29 cellular contexts compared by ENCODE assay signal in the genomic region with DNA sequence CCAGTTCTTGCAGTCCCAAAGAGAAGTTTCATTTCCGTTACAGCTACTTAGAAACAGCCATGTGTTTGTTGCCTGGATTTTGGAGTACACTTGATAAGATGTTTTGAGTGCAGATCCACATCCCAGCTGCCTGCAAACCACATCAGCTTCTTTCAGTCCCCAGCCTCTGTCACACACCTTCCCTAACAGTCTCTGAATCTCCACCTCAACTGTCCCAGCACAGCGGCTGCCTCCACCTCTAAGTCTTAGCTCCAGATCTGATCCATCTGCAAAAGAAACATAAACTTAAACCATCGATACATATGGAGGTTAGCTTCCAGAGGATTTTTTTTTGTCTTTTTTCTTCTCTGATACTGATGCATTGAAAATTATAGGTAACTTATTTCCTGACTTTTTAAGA. TPM values are rescaled to one million over a fixed set of nuclear protein-coding genes. Genes with fewer than 3 reads are reported as not detected.
A peak's percentile ranks its signal among the peaks of the same experiment; 100 is the strongest.
DNase-seq lines count a peak whose midpoint lies in the region; ATAC-seq, FAIRE-seq and TF ChIP-seq lines count a peak whose summit lies in the region.
"Had no signal": no experiment of that assay in that cellular context is flagged by ENCODE, and none has a peak within 500 bp of the region (broad histone marks: within the 10 kb centered on the region; RNA-seq: fewer than 3 reads in every experiment).

No MANE protein-coding gene starts in this region.

- peaks cover 28% of the 10 kb centered on the region for H3K27me3 Mint-ChIP-seq in activated CD4-positive, alpha-beta T cell treated with anti-CD3 and anti-CD28 coated beads, Interleukin-2, amount 10 ng/mL, durations not matched to agents 7 days and 5 days

- H3K36me3 ChIP-seq in liver (ENCODE audit: control insufficient read depth in 4 of 4, insufficient read depth in 3 of 4, low read depth in 1 of 4, low read length in 3 of 4) (peaks cover 2 to 24% (median 11%) of the 10 kb centered on the region in 4 donors), HepG2 (replicated peaks in 1 of 2; ENCODE audit: control insufficient read depth in 1 of 2, insufficient read depth in 2 of 2, low read length in 2 of 2) (no peaks in the 10 kb centered on the region), right lobe of liver (peaks cover 0 to 17% (median 4%) of the 10 kb centered on the region in 4 donors), suprapubic skin (no peaks in the 10 kb centered on the region)
- H3K36me3 ChIP-seq: BE2C, BLaER1 had no signal

- H3K9ac ChIP-seq in liver (ENCODE audit: low read depth in 1 of 2, low read length in 2 of 2) (no peak overlapping the region), HepG2 (ENCODE audit: insufficient read depth, low read depth, low read length) (no peak overlapping the region)
- H3K9ac ChIP-seq: BLaER1 had no signal

- no peak for ATAC-seq in HepG2
- no peak for ATAC-seq in right lobe of liver
- ATAC-seq: A549, GM12878 had no signal

- H3K36me3 Mint-ChIP-seq in activated CD4-positive, alpha-beta T cell treated with anti-CD3 and anti-CD28 coated beads, Interleukin-2, amount 10 ng/mL, durations not matched to agents 7 days and 5 days (ENCODE audit: low read depth): no peaks in the 10 kb centered on the region
- H3K36me3 Mint-ChIP-seq: CD4-positive, alpha-beta memory T cell; CD4-positive, CD25-positive, alpha-beta regulatory T cell had no signal

- TF ChIP-seq POLR2A in HepG2 (IDR thresholded peaks at IDR 0.05; ENCODE audit: insufficient read depth in 1 of 2, low read depth in 2 of 2, low read length in 2 of 2) (no peak), right lobe of liver (IDR thresholded peaks at IDR 0.05) (no peak), suprapubic skin (IDR thresholded peaks at IDR 0.05) (no peak)

- H3K9me3 Mint-ChIP-seq in activated CD4-positive, alpha-beta T cell treated with anti-CD3 and anti-CD28 coated beads, Interleukin-2, amount 10 ng/mL, durations not matched to agents 7 days and 5 days: no peaks in the 10 kb centered on the region

- H3K79me2 ChIP-seq in HepG2 (ENCODE audit: insufficient read depth, low read length): no peaks in the 10 kb centered on the region

- H3K27me3 ChIP-seq in liver (ENCODE audit: control insufficient read depth in 4 of 4, insufficient read depth in 4 of 4, low read length in 3 of 4): no peaks in the 10 kb centered on the region
- H3K27me3 ChIP-seq in HepG2 (ENCODE audit: control insufficient read depth in 1 of 2, insufficient read depth in 2 of 2, low read length in 2 of 2): no peaks in the 10 kb centered on the region; a peak in 1 of 5 replicates
- no peaks in the 10 kb centered on the region for H3K27me3 ChIP-seq in right lobe of liver
- H3K27me3 ChIP-seq in suprapubic skin: no peaks in the 10 kb centered on the region
- H3K27me3 ChIP-seq: BLaER1 had no signal

- H3K4me3 Mint-ChIP-seq in activated CD4-positive, alpha-beta T cell treated with anti-CD3 and anti-CD28 coated beads, Interleukin-2, amount 10 ng/mL, durations not matched to agents 7 days and 5 days: no peak overlapping the region
- H3K4me3 Mint-ChIP-seq: CD14-positive monocyte; CD4-positive, alpha-beta memory T cell; CD4-positive, CD25-positive, alpha-beta regulatory T cell; CD8-positive, alpha-beta memory T cell had no signal

- DNase-seq in HepG2 (ENCODE audit: low spot score) (no peak), right lobe of liver (no peak), suprapubic skin (ENCODE audit: low spot score in 2 of 2) (no peak), HT-29 (ENCODE audit: low spot score) (no peak)
- no peak for DNase-seq in effector CD8-positive, alpha-beta T cell (lab: John Stamatoyannopoulos, UW)
- DNase-seq in activated CD4-positive, alpha-beta T cell treated with anti-CD3 and anti-CD28 coated beads, Interleukin-2, amount 10 ng/mL, durations not matched to agents 7 days and 5 days: no peak
- DNase-seq: BE2C; C1 segment of cervical spinal cord; CD4-positive, alpha-beta memory T cell; CD4-positive, CD25-positive, alpha-beta regulatory T cell; CD8-positive, alpha-beta memory T cell; COR-L47; DMS 273 treated with DMSO at 0.1 percent for 48 hours; DMS153; DMS53; DMS79; DND-41; EL; GDM1 had no signal

- H3K4me2 ChIP-seq in HepG2 (ENCODE audit: low read depth, low read length): no peak overlapping the region
- H3K4me2 ChIP-seq: A549, BLaER1 had no signal

- POLR2A ChIA-PET in HepG2 (lab: Yijun Ruan, JAX): no interaction called here
- POLR2A ChIA-PET in activated CD4-positive, alpha-beta T cell treated with anti-CD3 and anti-CD28 coated beads, Interleukin-2, amount 10 ng/mL, durations not matched to agents 7 days and 5 days (lab: Charles Lee): no interaction called here

- intact Hi-C loops in HepG2 (cut with micrococcal nuclease; ENCODE audit: unreplicated experiment): no loop called here
- intact Hi-C loops in right lobe of liver (cut with DNase I): no loop called here

- CTCF ChIA-PET in HepG2 (lab: Yijun Ruan, JAX; ENCODE audit: low intra/inter-chr PET ratio, low total read pairs): no interaction called here
- CTCF ChIA-PET in activated CD4-positive, alpha-beta T cell treated with anti-CD3 and anti-CD28 coated beads, Interleukin-2, amount 10 ng/mL, durations not matched to agents 7 days and 5 days (lab: Charles Lee): no interaction called here

- TF ChIP-seq EP300 in HepG2 (IDR thresholded peaks at IDR 0.05; ENCODE audit: low read depth in 2 of 2, low read length in 2 of 2) (no peak), HepG2 (CRISPR knock-in tag; IDR thresholded peaks at IDR 0.05; ENCODE audit: borderline replicate concordance) (no peak), suprapubic skin (IDR thresholded peaks at IDR 0.05) (no peak)

- H3K27ac Mint-ChIP-seq in activated CD4-positive, alpha-beta T cell treated with anti-CD3 and anti-CD28 coated beads, Interleukin-2, amount 10 ng/mL, durations not matched to agents 7 days and 5 days: no peak overlapping the region
- H3K27ac Mint-ChIP-seq: CD4-positive, alpha-beta memory T cell; CD8-positive, alpha-beta memory T cell had no signal

- in situ Hi-C loops in HepG2 (cut with HindIII; ENCODE audit: extremely low pct_ligation_motif_present, low pct_unique_long_range_greater_than_20kb): no loop called here

- no TSS peak for BruUV-seq in HepG2 (replicated peaks; lab: Mats Ljungman, UMichigan)

- H3K4me1 Mint-ChIP-seq in activated CD4-positive, alpha-beta T cell treated with anti-CD3 and anti-CD28 coated beads, Interleukin-2, amount 10 ng/mL, durations not matched to agents 7 days and 5 days: no peaks in the 10 kb centered on the region
- H3K4me1 Mint-ChIP-seq: CD4-positive, alpha-beta memory T cell; CD8-positive, alpha-beta memory T cell had no signal

- no peak overlapping the region for H2AFZ ChIP-seq in HepG2 (ENCODE audit: low read length)

- H3K9me3 ChIP-seq in liver (ENCODE audit: control insufficient read depth in 4 of 4, low read length in 3 of 4): no peaks in the 10 kb centered on the region
- H3K9me3 ChIP-seq in HepG2 (ENCODE audit: low read length): no peaks in the 10 kb centered on the region
- H3K9me3 ChIP-seq in right lobe of liver: no peaks in the 10 kb centered on the region
- no peaks in the 10 kb centered on the region for H3K9me3 ChIP-seq in suprapubic skin
- H3K9me3 ChIP-seq: A549, BE2C, BLaER1 had no signal

- FAIRE-seq in HepG2 (lab: Jason Lieb, UNC): no peak
- FAIRE-seq: A549, GM12878, GM12892, GM18507 had no signal

- WGBS in liver: 78% methylated on average over 3 of the region's 3 CpGs
- WGBS in HepG2 (ENCODE audit: low lambda C conversion rate): 47% methylated on average over 3 of the region's 3 CpGs
- 86% methylated on average over 3 of the region's 3 CpGs for WGBS in right lobe of liver (ENCODE audit: insufficient coverage, low coverage, low lambda C conversion rate, missing lambda C conversion rate)
- 95% methylated on average over 3 of the region's 3 CpGs for WGBS in suprapubic skin

- TF ChIP-seq RAD21 in liver (IDR thresholded peaks at IDR 0.05): no peak
- no peak for TF ChIP-seq RAD21 in HepG2 (CRISPR knock-in tag; IDR thresholded peaks at IDR 0.05)

- TF ChIP-seq CTCF in liver (IDR thresholded peaks at IDR 0.05; ENCODE audit: low read depth, low read length, missing input control) (no peak), HepG2 (CRISPR knock-in tag; IDR thresholded peaks at IDR 0.05) (no peak), right lobe of liver (IDR thresholded peaks at IDR 0.05) (no peak), suprapubic skin (IDR thresholded peaks at IDR 0.05) (no peak)

- H3K4me1 ChIP-seq in liver (ENCODE audit: control insufficient read depth in 4 of 4, insufficient read depth in 4 of 4, low read length in 3 of 4): peaks cover 0 to 27% (median 14%) of the 10 kb centered on the region in 4 donors
- peaks cover 8% of the 10 kb centered on the region for H3K4me1 ChIP-seq in HepG2 (ENCODE audit: insufficient read depth, low read length)
- H3K4me1 ChIP-seq in right lobe of liver: peaks cover 0 to 12% (median 9%) of the 10 kb centered on the region in 4 donors
- no peaks in the 10 kb centered on the region for H3K4me1 ChIP-seq in suprapubic skin
- H3K4me1 ChIP-seq: A549, BE2C had no signal

- H3K27ac ChIP-seq in liver (ENCODE audit: low read depth in 1 of 2, low read length in 2 of 2): no peak overlapping the region
- no peak overlapping the region for H3K27ac ChIP-seq in HepG2 (ENCODE audit: extremely low read length, insufficient read depth, low read length)
- peak overlapping the region in 2 of 3 donors; percentile 1 to 64 for H3K27ac ChIP-seq in right lobe of liver
- no peak overlapping the region for H3K27ac ChIP-seq in suprapubic skin
- H3K27ac ChIP-seq: 22Rv1, A549, BLaER1 had no signal

- no peaks in the 10 kb centered on the region for H4K20me1 ChIP-seq in HepG2 (ENCODE audit: insufficient read depth, low read length)
- H4K20me1 ChIP-seq: BLaER1 had no signal

- H3K4me3 ChIP-seq in liver (ENCODE audit: low read depth in 1 of 3, low read length in 3 of 3) (peak overlapping the region; percentile 40 to 97 (median 90)), HepG2 (replicated peaks in 1 of 3; ENCODE audit: insufficient read depth in 1 of 3, low read depth in 2 of 3, low read length in 3 of 3) (no peak overlapping the region), right lobe of liver (peak overlapping the region; percentile 41 to 57 (median 49)), suprapubic skin (peak overlapping the region; percentile 5)
- H3K4me3 ChIP-seq: A549, BLaER1, GM12878 had no signal

RNA-seq across cellular contexts. Expression of gene CD163, which starts 8.4 kb away (rescaled TPM):
- total RNA-seq in liver (100 to 1,000 TPM; 101 to 153 TPM), HepG2 (2016; rRNA removed; fragmentation: Illumina TruSeq; extraction: Trizol) (not detected in 2 replicates), right lobe of liver (100 to 1,000 TPM in 1 of 6 experiments, 10 to 100 TPM in 5; 47.4 to 120 (median 67.3) TPM), suprapubic skin (10 to 100 TPM; 12.9 to 22.0 (median 16.7) TPM)
- polyA plus RNA-seq in liver (10 to 100 TPM; 61.1 to 80.4 TPM), HepG2 (2011; rRNA removed) (not detected in 2 replicates)
- not detected in 2 replicates for total RNA-seq in HepG2 (2016; cell fraction: cytosol; rRNA removed; fragmentation: Illumina TruSeq; extraction: Trizol; ENCODE audit: low read depth)
- total RNA-seq in HepG2 (2016; cell fraction: insoluble cytoplasmic fraction; rRNA removed; fragmentation: Illumina TruSeq; extraction: Trizol): not detected in 2 replicates
- not detected in 2 replicates for total RNA-seq in HepG2 (2016; cell fraction: membrane; rRNA removed; fragmentation: Illumina TruSeq; extraction: Trizol)
- not detected in 2 replicates for total RNA-seq in HepG2 (2016; cell fraction: nucleus; rRNA removed; fragmentation: Illumina TruSeq; extraction: Trizol)
- not detected in 2 replicates for polyA plus RNA-seq in HepG2 (2011; cell fraction: cytosol; rRNA removed)
- not detected in 2 replicates for polyA plus RNA-seq in HepG2 (2011; cell fraction: nucleus; rRNA removed)
- polyA plus RNA-seq in HepG2 (2012): not detected in 2 replicates
- not detected in 2 replicates for polyA plus RNA-seq in HepG2 (2016; cell fraction: cytosol; fragmentation: Illumina TruSeq; extraction: Trizol; ENCODE audit: low read depth)
- polyA plus RNA-seq in HepG2 (2016; cell fraction: insoluble cytoplasmic fraction; fragmentation: Illumina TruSeq; extraction: Trizol; ENCODE audit: low read depth): not detected in 2 replicates
- not detected in 2 replicates for polyA plus RNA-seq in HepG2 (2016; cell fraction: membrane; fragmentation: Illumina TruSeq; extraction: Trizol; ENCODE audit: low read depth)
- not detected in 2 replicates for polyA plus RNA-seq in HepG2 (2016; cell fraction: nucleus; fragmentation: Illumina TruSeq; extraction: Trizol; ENCODE audit: insufficient read depth, low read depth)
- polyA minus RNA-seq in HepG2 (2011; rRNA and poly(A)+ RNA removed; ENCODE audit: low replicate concordance): not detected in 2 replicates
- not detected in 2 replicates for polyA minus RNA-seq in HepG2 (2011; cell fraction: cytosol; rRNA and poly(A)+ RNA removed)
- 0.37 TPM in 1 of 2 replicates, not detected in the other for polyA minus RNA-seq in HepG2 (2011; cell fraction: nucleus; rRNA and poly(A)+ RNA removed)
- total RNA-seq in HT-29 (2014; rRNA removed; shearing (Covaris generic)): not detected in 2 replicates
- not detected for total RNA-seq in activated CD4-positive, alpha-beta T cell treated with anti-CD3 and anti-CD28 coated beads, Interleukin-2, amount 10 ng/mL, durations not matched to agents 7 days and 5 days
- total RNA-seq: A172; CD4-positive, CD25-positive, alpha-beta regulatory T cell; G401 had no signal
- polyA plus RNA-seq: A549; CD4-positive, alpha-beta memory T cell; CD8-positive, alpha-beta memory T cell; GM12878 had no signal

RNA-seq across cellular contexts. Expression of gene CD163L1, which starts 51.2 kb away (rescaled TPM):
- total RNA-seq in liver (1 to 10 TPM; 1.3 to 8.4 TPM), HepG2 (2016; rRNA removed; fragmentation: Illumina TruSeq; extraction: Trizol) (6.8 and 9.4 TPM in 2 replicates), right lobe of liver (1 to 10 TPM in 4 of 6 experiments, under 1 TPM in 2; 0.26 to 4.8 (median 1.2) TPM), suprapubic skin (1 to 10 TPM in 3 of 4 donors, under 1 TPM in 1; 0.32 to 4.7 (median 2.1) TPM)
- polyA plus RNA-seq in liver (under 1 TPM; 0.31 to 0.87 TPM), HepG2 (2011; rRNA removed) (3.1 and 3.4 TPM in 2 replicates)
- total RNA-seq in HepG2 (2016; cell fraction: cytosol; rRNA removed; fragmentation: Illumina TruSeq; extraction: Trizol; ENCODE audit: low read depth): 3.7 and 9.2 TPM in 2 replicates
- 6.1 and 10.0 TPM in 2 replicates for total RNA-seq in HepG2 (2016; cell fraction: insoluble cytoplasmic fraction; rRNA removed; fragmentation: Illumina TruSeq; extraction: Trizol)
- 4.9 and 6.9 TPM in 2 replicates for total RNA-seq in HepG2 (2016; cell fraction: membrane; rRNA removed; fragmentation: Illumina TruSeq; extraction: Trizol)
- 3.2 and 6.0 TPM in 2 replicates for total RNA-seq in HepG2 (2016; cell fraction: nucleus; rRNA removed; fragmentation: Illumina TruSeq; extraction: Trizol)
- 1.2 and 2.6 TPM in 2 replicates for polyA plus RNA-seq in HepG2 (2011; cell fraction: cytosol; rRNA removed)
- 1.7 and 1.8 TPM in 2 replicates for polyA plus RNA-seq in HepG2 (2011; cell fraction: nucleus; rRNA removed)
- 2.9 and 5.0 TPM in 2 replicates for polyA plus RNA-seq in HepG2 (2012)
- polyA plus RNA-seq in HepG2 (2016; cell fraction: cytosol; fragmentation: Illumina TruSeq; extraction: Trizol; ENCODE audit: low read depth): 4.8 and 7.7 TPM in 2 replicates
- 6.3 and 8.9 TPM in 2 replicates for polyA plus RNA-seq in HepG2 (2016; cell fraction: insoluble cytoplasmic fraction; fragmentation: Illumina TruSeq; extraction: Trizol; ENCODE audit: low read depth)
- 2.7 and 4.6 TPM in 2 replicates for polyA plus RNA-seq in HepG2 (2016; cell fraction: membrane; fragmentation: Illumina TruSeq; extraction: Trizol; ENCODE audit: low read depth)
- polyA plus RNA-seq in HepG2 (2016; cell fraction: nucleus; fragmentation: Illumina TruSeq; extraction: Trizol; ENCODE audit: insufficient read depth, low read depth): 5.8 and 10.3 TPM in 2 replicates
- 0.42 and 0.58 TPM in 2 replicates for polyA minus RNA-seq in HepG2 (2011; rRNA and poly(A)+ RNA removed; ENCODE audit: low replicate concordance)
- polyA minus RNA-seq in HepG2 (2011; cell fraction: cytosol; rRNA and poly(A)+ RNA removed): 0.62 and 0.89 TPM in 2 replicates
- polyA minus RNA-seq in HepG2 (2011; cell fraction: nucleus; rRNA and poly(A)+ RNA removed): 12.6 and 12.7 TPM in 2 replicates
- 0.70 and 1.2 TPM in 2 replicates for total RNA-seq in HT-29 (2014; rRNA removed; shearing (Covaris generic))
- total RNA-seq in activated CD4-positive, alpha-beta T cell treated with anti-CD3 and anti-CD28 coated beads, Interleukin-2, amount 10 ng/mL, durations not matched to agents 7 days and 5 days: not detected
- total RNA-seq: CD4-positive, CD25-positive, alpha-beta regulatory T cell; G401 had no signal
- polyA plus RNA-seq: CD4-positive, alpha-beta memory T cell; CD4-positive, CD25-positive, alpha-beta regulatory T cell; CD8-positive, alpha-beta memory T cell had no signal

Comparison
In these comparisons a context has a peak if more than half of its experiments do, and no peak if none do; other contexts are left out.
1. H3K27ac ChIP-seq: peak in right lobe of liver (2 of 3); none in liver (0 of 2), HepG2 (single experiment) and suprapubic skin (single experiment).
2. H3K4me3 ChIP-seq: peak in liver (3 of 3), right lobe of liver (3 of 3) and suprapubic skin (single experiment); none in HepG2 (0 of 3).
3. RNA of gene CD163, which starts 8.4 kb away (total RNA-seq): 101 to 153 TPM in liver, 47.4 to 120 TPM in right lobe of liver and 12.9 to 22.0 TPM in suprapubic skin; not detected in HepG2, not detected in HT-29 and not detected in activated CD4-positive, alpha-beta T cell treated with anti-CD3 and anti-CD28 coated beads, Interleukin-2, amount 10 ng/mL, durations not matched to agents 7 days and 5 days; every median in the first group is over 10 times any median in the second.